Comparison of ENCODE assay signal across 7 cellular contexts in genomic region chr5:163459465-163459887, GRCh38. TPM values are rescaled to one million over a fixed set of nuclear protein-coding genes. Genes with fewer than 3 reads are reported as not detected.
DNase-seq lines count a peak whose midpoint lies in the region; ATAC-seq and TF ChIP-seq lines count a peak whose summit lies in the region.

No MANE protein-coding gene starts in this region.

- peak overlapping the region; percentile 97 for H3K4me2 ChIP-seq in mammary epithelial cell (ENCODE audit: insufficient read depth, low read depth, low read length)

- H3K4me3 ChIP-seq in H7 (ENCODE audit: insufficient read depth, low read depth, low read length) (peak overlapping the region; percentile 64), mammary epithelial cell (replicated peaks in 1 of 3; ENCODE audit: insufficient read depth in 1 of 3, low read depth in 2 of 3, low read length in 3 of 3) (peak overlapping the region; percentile 60 to 83 (median 76)), mononuclear cell (ENCODE audit: low read length) (peak overlapping the region; percentile 96)

- CTCF ChIA-PET in mammary epithelial cell (lab: Charles Lee; ENCODE audit: low non-redundant PET) = no interaction called here

- dilution Hi-C loops in mammary epithelial cell (cut with HindIII; ENCODE audit: low sequenced_read_pairs) = loop anchor here (5.0 kb wide), 1 partner anchor 48 kb away; the partner anchor contains the start of gene MAT2B

- H4K20me1 ChIP-seq in mammary epithelial cell (ENCODE audit: insufficient read depth, low read length) = no peaks in the 10 kb centered on the region

- H3K36me3 ChIP-seq in H7 (replicated peaks; ENCODE audit: control insufficient read depth, insufficient read depth, low read length) = peaks cover 5% of the 10 kb centered on the region
- H3K36me3 ChIP-seq in mammary epithelial cell (ENCODE audit: insufficient read depth, low read length) = peaks cover 8% of the 10 kb centered on the region

- peak overlapping the region; percentile 98 for H3K9ac ChIP-seq in mammary epithelial cell (ENCODE audit: insufficient read depth, low read length)

- ATAC-seq in GM18511 (IDR thresholded peaks at IDR 0.05; ENCODE audit: unreplicated experiment) (peak; percentile 15), HG03565 (IDR thresholded peaks at IDR 0.05; ENCODE audit: unreplicated experiment) (no peak)

- H3K27me3 ChIP-seq in H7 (ENCODE audit: control insufficient read depth, insufficient read depth, low read length) (no peaks in the 10 kb centered on the region), mammary epithelial cell (ENCODE audit: insufficient read depth, low read length) (no peaks in the 10 kb centered on the region), mononuclear cell (ENCODE audit: insufficient read depth, low read length) (no peaks in the 10 kb centered on the region)

- no peak for TF ChIP-seq CTCF in mammary epithelial cell (conservative IDR thresholded peaks at IDR 0.05 in 1 of 2, IDR thresholded peaks at IDR 0.05 in 1 of 2; ENCODE audit: extremely low read depth in 1 of 2, insufficient read depth in 1 of 2, low read depth in 1 of 2, low read length in 2 of 2)

- H3K27ac ChIP-seq in mammary epithelial cell (ENCODE audit: insufficient read depth, low read depth, low read length) = peak overlapping the region; percentile 99

- peaks cover 61% of the 10 kb centered on the region for H3K79me2 ChIP-seq in mammary epithelial cell (ENCODE audit: insufficient read depth, low read length)

- no peaks in the 10 kb centered on the region for H3K9me3 ChIP-seq in mammary epithelial cell (replicated peaks; ENCODE audit: insufficient read depth, low read length)
- no peaks in the 10 kb centered on the region for H3K9me3 ChIP-seq in mononuclear cell (ENCODE audit: low read depth, low read length)

- peak overlapping the region; percentile 99 for H2AFZ ChIP-seq in mammary epithelial cell (ENCODE audit: low read depth, low read length)

- DNase-seq in H7 = no peak
- DNase-seq in NCI-H1092 (lab: John Stamatoyannopoulos, UW) = peak; percentile 47
- no peak for DNase-seq in mammary epithelial cell
- DNase-seq in NCI-H524 treated with DMSO at 0.1 percent for 48 hours (lab: John Stamatoyannopoulos, UW) = no peak

- in situ Hi-C loops in mammary epithelial cell (cut with MboI; ENCODE audit: low sequenced_read_pairs in 2 of 2) = no loop called here

- intact Hi-C loops in mammary epithelial cell (cut with micrococcal nuclease) = no loop called here

- H3K4me1 ChIP-seq in mammary epithelial cell (ENCODE audit: insufficient read depth, low read length) (peaks cover 11% of the 10 kb centered on the region), mononuclear cell (ENCODE audit: insufficient read depth, low read length) (peaks cover 36% of the 10 kb centered on the region)

- TSS peak; percentile 62 for BruUV-seq in mammary epithelial cell (replicated peaks; lab: Mats Ljungman, UMichigan)

- 2% methylated on average over 13 of the region's 18 CpGs for WGBS in mammary epithelial cell (ENCODE audit: low coverage, missing lambda C conversion rate)

RNA-seq across cellular contexts. Expression of gene NUDCD2, which starts 0.4 kb away (rescaled TPM):
- total RNA-seq in H7 (2014; rRNA removed; shearing (Covaris generic)) = 26.4 and 27.7 TPM in 2 replicates
- total RNA-seq in mammary epithelial cell (10 to 100 TPM in 1 of 2 donors, 1 to 10 TPM in 1; 6.3 to 33.1 TPM), mononuclear cell (11.4 TPM)
- 4.9 TPM for polyA plus RNA-seq in mammary epithelial cell
- 0.57 TPM for polyA minus RNA-seq in mammary epithelial cell

RNA-seq across cellular contexts. Expression of gene HMMR, which starts 1.0 kb away (rescaled TPM):
- 65.2 and 91.2 TPM in 2 replicates for total RNA-seq in H7 (2014; rRNA removed; shearing (Covaris generic))
- total RNA-seq in mammary epithelial cell (10 to 100 TPM in 1 of 2 donors, under 1 TPM in 1; 0.33 to 30.7 TPM), mononuclear cell (0.84 TPM)
- polyA plus RNA-seq in mammary epithelial cell = 14.7 TPM
- polyA minus RNA-seq in mammary epithelial cell = 19.4 TPM

RNA-seq across cellular contexts. Expression of gene CCNG1, which starts 22.1 kb away (rescaled TPM):
- total RNA-seq in H7 (2014; rRNA removed; shearing (Covaris generic)) = 374 and 490 TPM in 2 replicates
- total RNA-seq in mammary epithelial cell (100 to 1,000 TPM in 1 of 2 donors, 10 to 100 TPM in 1; 97.6 to 215 TPM), mononuclear cell (240 TPM)
- 74.5 TPM for polyA plus RNA-seq in mammary epithelial cell
- polyA minus RNA-seq in mammary epithelial cell = 80.6 TPM

RNA-seq across cellular contexts. Expression of gene MAT2B, which starts 45.9 kb away (rescaled TPM):
- 61.4 and 72.8 TPM in 2 replicates for total RNA-seq in H7 (2014; rRNA removed; shearing (Covaris generic))
- total RNA-seq in mammary epithelial cell = 10 to 100 TPM; 46.1 to 49.2 TPM
- 34.0 TPM for polyA plus RNA-seq in mammary epithelial cell
- 20.4 TPM for polyA minus RNA-seq in mammary epithelial cell
- 35.8 TPM for total RNA-seq in mononuclear cell
